22 cellular contexts compared by ENCODE assay signal in genomic region chr3:141352262-141352984, GRCh38. TPM values are rescaled to one million over a fixed set of nuclear protein-coding genes. Genes with fewer than 3 reads are reported as not detected.
DNase-seq lines count a peak whose midpoint lies in the region; ATAC-seq, FAIRE-seq and TF ChIP-seq lines count a peak whose summit lies in the region.
"Had no signal": no experiment of that assay in that cellular context is flagged by ENCODE, and none has a peak within 500 bp of the region (broad histone marks: within the 10 kb centered on the region; RNA-seq: fewer than 3 reads in every experiment).

No MANE protein-coding gene starts in this region.

- no peaks in the 10 kb centered on the region for H3K9me1 ChIP-seq in IMR-90 (ENCODE audit: insufficient read depth, low read length)

- TF ChIP-seq EP300 in H1 (IDR thresholded peaks at IDR 0.05; ENCODE audit: borderline replicate concordance in 1 of 2, low read depth in 2 of 2, low read length in 2 of 2) = no peak

- peak overlapping the region; percentile 44; the same call in 1 of the 2 replicates for H4K5ac ChIP-seq in IMR-90 (ENCODE audit: low read depth, low read length)
- H4K5ac ChIP-seq in H1 (ENCODE audit: insufficient read length, low read depth, low read length) = no peak overlapping the region

- H3K4me3 Mint-ChIP-seq in neural progenitor cell = no peak overlapping the region
- H3K4me3 Mint-ChIP-seq: B cell; CD14-positive monocyte; CD4-positive, alpha-beta T cell; CD8-positive, alpha-beta memory T cell; HFFc6 had no signal

- in situ Hi-C loops in IMR-90 (cut with MboI; ENCODE audit: low sequenced_read_pairs) = no loop called here

- H3K36me3 ChIP-seq in IMR-90 (ENCODE audit: control insufficient read depth, insufficient read depth, low read length) = no peaks in the 10 kb centered on the region
- no peaks in the 10 kb centered on the region for H3K36me3 ChIP-seq in H1 (ENCODE audit: control insufficient read depth in 2 of 4, insufficient read depth in 4 of 4, low read length in 3 of 4)
- no peaks in the 10 kb centered on the region for H3K36me3 ChIP-seq in neural progenitor cell
- H3K36me3 ChIP-seq in small intestine (ENCODE audit: control insufficient read depth in 2 of 2, insufficient read depth in 2 of 2, low read length in 2 of 2) = no peaks in the 10 kb centered on the region
- H3K36me3 ChIP-seq: BLaER1 treated with 17β-estradiol and CSF1 and Interleukin-3, amounts not matched to agents 10 nM and 100 nM; HAP-1 had no signal

- no peak overlapping the region for H3K4me3 ChIP-seq in IMR-90 (ENCODE audit: insufficient read depth, low read depth, low read length)
- H3K4me3 ChIP-seq in H1 (ENCODE audit: extremely low read depth in 1 of 4, insufficient read depth in 2 of 4, low read depth in 3 of 4, low read length in 4 of 4) = no peak overlapping the region
- no peak overlapping the region for H3K4me3 ChIP-seq in neural progenitor cell
- no peak overlapping the region for H3K4me3 ChIP-seq in small intestine (ENCODE audit: low read depth in 1 of 2, low read length in 2 of 2)
- H3K4me3 ChIP-seq: BLaER1 treated with 17β-estradiol and CSF1 and Interleukin-3, amounts not matched to agents 10 nM and 100 nM; HAP-1 had no signal

- peak overlapping the region; percentile 50; the same call in 1 of the 2 replicates for H3K23ac ChIP-seq in IMR-90 (ENCODE audit: low read depth, low read length)
- no peak overlapping the region for H3K23ac ChIP-seq in H1 (ENCODE audit: insufficient read length)

- 83% methylated on average over 2 of the region's 5 CpGs; no CpG with 5 or more reads in 1 of the 2 experiments for WGBS in IMR-90 (ENCODE audit: extremely low coverage in 2 of 2, insufficient read length in 1 of 2), 2 experiments
- 89% methylated on average over 5 of the region's 5 CpGs; no CpG with 5 or more reads in 1 of the 2 experiments for WGBS in H1 (ENCODE audit: extremely low coverage in 1 of 2, insufficient coverage in 1 of 2, insufficient read length in 1 of 2, insufficient replicate concordance in 2 of 2, low coverage in 1 of 2, low lambda C conversion rate in 2 of 2, missing lambda C conversion rate in 1 of 2), 2 experiments
- WGBS in small intestine, 3 donors = 26 to 65% (median 44%) methylated on average over 5 of the region's 5 CpGs

- CTCF ChIA-PET in IMR-90 (lab: Yijun Ruan, JAX) (interaction anchor here (0.9 kb wide), 1 partner anchor 8 kb away, joined by 3 read pairs; no protein-coding TSS in a partner anchor), H1 (lab: Charles Lee; ENCODE audit: partially characterized antibody) (interaction anchor here (0.8 to 5.1 kb wide), 8 partner anchors 9 to 209 kb away, joined by 3 to 42 read pairs (median 5); no protein-coding TSS in a partner anchor), GM10248 (lab: Yijun Ruan, JAX) (interaction anchor here (1.0 to 3.7 kb wide), 12 partner anchors 9 to 108 kb away, joined by 3 to 27 read pairs (median 5); partner anchors contain the start of gene ZBTB38)

- DNase-seq in IMR-90 = peak; percentile 67
- no peak for DNase-seq in H1 (ENCODE audit: low read depth in 1 of 2, low spot score in 2 of 2)
- no peak for DNase-seq in neural progenitor cell (ENCODE audit: low spot score)
- DNase-seq in small intestine = peak; percentile 56
- DNase-seq in GM10248 (ENCODE audit: extremely low spot score) = no peak
- no peak for DNase-seq in Right ventricle myocardium inferior (ENCODE audit: missing footprints)
- no peak for DNase-seq in H54 (ENCODE audit: insufficient read length, low spot score)
- DNase-seq: CD4-positive, alpha-beta T cell; CD8-positive, alpha-beta memory T cell; DMS 273 treated with DMSO at 0.1 percent for 48 hours; DMS79; EL; GDM1; HFFc6 had no signal

- H2BK5ac ChIP-seq in IMR-90 (ENCODE audit: low read depth, low read length, poor library complexity, severe bottlenecking) (peak overlapping the region; percentile 49), H1 (ENCODE audit: low read depth, low read length) (no peak overlapping the region)

- peak overlapping the region; percentile 70 for H2AK5ac ChIP-seq in IMR-90 (ENCODE audit: low read depth, low read length)
- no peak overlapping the region for H2AK5ac ChIP-seq in H1 (ENCODE audit: low read depth, low read length)

- H3K79me2 ChIP-seq in H1 (ENCODE audit: control insufficient read depth in 1 of 2, insufficient read depth in 2 of 2, low read length in 2 of 2) = no peaks in the 10 kb centered on the region
- no peaks in the 10 kb centered on the region for H3K79me2 ChIP-seq in neural progenitor cell (ENCODE audit: low read depth)

- no peaks in the 10 kb centered on the region for H3K27me3 ChIP-seq in IMR-90 (ENCODE audit: control insufficient read depth, insufficient read depth, low read length)
- no peaks in the 10 kb centered on the region for H3K27me3 ChIP-seq in H1 (replicated peaks in 1 of 4; ENCODE audit: control insufficient read depth in 3 of 4, extremely low read depth in 1 of 4, insufficient read depth in 3 of 4, low read length in 3 of 4)
- no peaks in the 10 kb centered on the region for H3K27me3 ChIP-seq in neural progenitor cell
- H3K27me3 ChIP-seq in small intestine (ENCODE audit: control insufficient read depth in 2 of 2, insufficient read depth in 2 of 2, low read length in 2 of 2) = no peaks in the 10 kb centered on the region
- H3K27me3 ChIP-seq: BLaER1 treated with 17β-estradiol and CSF1 and Interleukin-3, amounts not matched to agents 10 nM and 100 nM had no signal

- H3K27me3 Mint-ChIP-seq in neural progenitor cell (ENCODE audit: insufficient read depth, low read depth) = peaks cover 6% of the 10 kb centered on the region

- TF ChIP-seq CTCF in IMR-90 (conservative IDR thresholded peaks at IDR 0.05; ENCODE audit: low read depth, low read length) (no peak), H1 (IDR thresholded peaks at IDR 0.05; ENCODE audit: control extremely low read depth in 1 of 3, insufficient read depth in 1 of 3, low read depth in 1 of 3, low read length in 3 of 3) (no peak), neural progenitor cell (IDR thresholded peaks at IDR 0.05) (no peak), GM10248 (IDR thresholded peaks at IDR 0.05; ENCODE audit: control extremely low read depth, extremely low read depth, low read depth, missing control alignments) (no peak)

- H3K14ac ChIP-seq in IMR-90 (replicated peaks; ENCODE audit: low read depth, low read length) (no peak overlapping the region; the same call in 1 of the 2 replicates), H1 (ENCODE audit: insufficient read length) (no peak overlapping the region)

- no peak overlapping the region for H3K27ac Mint-ChIP-seq in neural progenitor cell
- H3K27ac Mint-ChIP-seq: B cell; CD14-positive monocyte; CD4-positive, alpha-beta T cell; HFFc6 had no signal

- H2BK120ac ChIP-seq in IMR-90 (ENCODE audit: low read depth, low read length) (peak overlapping the region; percentile 42), H1 (replicated peaks; ENCODE audit: low read depth, low read length) (no peak overlapping the region)

- intact Hi-C loops in IMR-90 (cut with micrococcal nuclease) = no loop called here
- intact Hi-C loops in Right ventricle myocardium inferior (cut with DNase I) = no loop called here

- H3K4me2 ChIP-seq in IMR-90 (ENCODE audit: low read depth, low read length) (no peak overlapping the region), H1 (ENCODE audit: insufficient read depth in 1 of 2, low read depth in 2 of 2, low read length in 2 of 2) (no peak overlapping the region), neural progenitor cell (no peak overlapping the region)
- H3K4me2 ChIP-seq: BLaER1 treated with 17β-estradiol and CSF1 and Interleukin-3, amounts not matched to agents 10 nM and 100 nM had no signal

- H3K56ac ChIP-seq in IMR-90 (ENCODE audit: extremely low read depth, insufficient read depth, low read length) (no peak overlapping the region), H1 (replicated peaks; ENCODE audit: insufficient read length, low read depth, low read length) (no peak overlapping the region)

- H3K79me1 ChIP-seq in IMR-90 (ENCODE audit: low read depth in 1 of 2, low read length in 2 of 2) (no peaks in the 10 kb centered on the region), H1 (ENCODE audit: low read depth, low read length) (no peaks in the 10 kb centered on the region)

- no peaks in the 10 kb centered on the region for H3K9me3 Mint-ChIP-seq in neural progenitor cell
- H3K9me3 Mint-ChIP-seq: HFFc6 had no signal

- peak overlapping the region; percentile 55; the same call in 1 of the 2 replicates for H3K18ac ChIP-seq in IMR-90 (ENCODE audit: low read depth, low read length)
- H3K18ac ChIP-seq in H1 (ENCODE audit: extremely low read depth, low read length) = no peak overlapping the region

- H4K20me1 ChIP-seq in IMR-90 (ENCODE audit: insufficient read depth, low read length) (no peaks in the 10 kb centered on the region), H1 (replicated peaks in 1 of 2; ENCODE audit: control insufficient read depth in 1 of 2, insufficient read depth in 2 of 2, low read length in 2 of 2) (no peaks in the 10 kb centered on the region), neural progenitor cell (ENCODE audit: low read depth) (no peaks in the 10 kb centered on the region)
- H4K20me1 ChIP-seq: BLaER1 treated with 17β-estradiol and CSF1 and Interleukin-3, amounts not matched to agents 10 nM and 100 nM had no signal

- POLR2A ChIA-PET in IMR-90 (lab: Charles Lee; ENCODE audit: unreplicated experiment) (no interaction called here), H1 (lab: Charles Lee; ENCODE audit: partially characterized antibody) (no interaction called here), GM10248 (lab: Yijun Ruan, JAX) (no interaction called here)

- no peaks in the 10 kb centered on the region for H3K23me2 ChIP-seq in H1 (ENCODE audit: low read depth, low read length)

- peak; percentile 81 for ATAC-seq in IMR-90 (ENCODE audit: low read depth)
- no peak for ATAC-seq in Right ventricle myocardium inferior
- ATAC-seq in HG03039 (IDR thresholded peaks at IDR 0.05; ENCODE audit: unreplicated experiment) = no peak

- H3K27ac ChIP-seq in IMR-90 (ENCODE audit: insufficient read depth, low read length) (no peak overlapping the region), H1 (ENCODE audit: low read depth, low read length) (no peak overlapping the region), neural progenitor cell (no peak overlapping the region), small intestine (ENCODE audit: low read depth in 1 of 2, low read length in 1 of 2) (peak overlapping the region in 1 of 2 donors; percentile 14)
- H3K27ac ChIP-seq: BLaER1 treated with 17β-estradiol and CSF1 and Interleukin-3, amounts not matched to agents 10 nM and 100 nM had no signal

- no peak overlapping the region for H4K91ac ChIP-seq in IMR-90 (ENCODE audit: insufficient read depth, low read depth, low read length)
- H4K91ac ChIP-seq in H1 (replicated peaks; ENCODE audit: insufficient read length, low read length) = no peak overlapping the region

- FAIRE-seq in H1 (lab: Jason Lieb, UNC) = no peak
- FAIRE-seq in small intestine (lab: Jason Lieb, UNC) = no peak
- FAIRE-seq in H54 (lab: Jason Lieb, UNC) = no peak
- FAIRE-seq: D721Med, GM12891, GM18507 had no signal

- dilution Hi-C loops in IMR-90 (cut with HindIII; ENCODE audit: low sequenced_read_pairs, unreplicated experiment) = no loop called here

- TF ChIP-seq RAD21 in IMR-90 (IDR thresholded peaks at IDR 0.05; ENCODE audit: low read length) (no peak), H1 (IDR thresholded peaks at IDR 0.05 in 1 of 2, conservative IDR thresholded peaks at IDR 0.05 in 1 of 2; ENCODE audit: low read depth in 2 of 2, low read length in 2 of 2) (no peak)

- H2BK20ac ChIP-seq in IMR-90 (ENCODE audit: low read depth, low read length) (peak overlapping the region; percentile 56; the same call in 1 of the 2 replicates), H1 (ENCODE audit: low read length) (no peak overlapping the region)

- peaks cover 23% of the 10 kb centered on the region for H3K4me1 Mint-ChIP-seq in neural progenitor cell
- H3K4me1 Mint-ChIP-seq: B cell; CD14-positive monocyte; CD8-positive, alpha-beta memory T cell had no signal

- no peak overlapping the region for H3K9ac ChIP-seq in IMR-90 (ENCODE audit: low read depth, low read length)
- no peak overlapping the region for H3K9ac ChIP-seq in H1 (replicated peaks in 1 of 4; ENCODE audit: extremely low read depth in 1 of 4, low read depth in 3 of 4, low read length in 3 of 4)
- no peak overlapping the region for H3K9ac ChIP-seq in neural progenitor cell
- H3K9ac ChIP-seq: BLaER1 treated with 17β-estradiol and CSF1 and Interleukin-3, amounts not matched to agents 10 nM and 100 nM had no signal

- H2AFZ ChIP-seq in IMR-90 (replicated peaks; ENCODE audit: low read length, poor library complexity) (no peak overlapping the region), H1 (ENCODE audit: low read length) (peak overlapping the region; percentile 85; the same call in 1 of the 2 replicates), neural progenitor cell (replicated peaks) (peak overlapping the region; percentile 74)

- peaks cover 10% of the 10 kb centered on the region for H3K4me1 ChIP-seq in IMR-90 (ENCODE audit: control insufficient read depth, insufficient read depth, low read length)
- H3K4me1 ChIP-seq in H1 (replicated peaks in 1 of 4; ENCODE audit: control insufficient read depth in 3 of 4, insufficient read depth in 4 of 4, low read length in 3 of 4) = no peaks in the 10 kb centered on the region
- H3K4me1 ChIP-seq in neural progenitor cell = peaks cover 15% of the 10 kb centered on the region
- H3K4me1 ChIP-seq in small intestine (ENCODE audit: control insufficient read depth in 2 of 2, insufficient read depth in 1 of 2, low read depth in 1 of 2, low read length in 1 of 2) = peaks cover 0 to 4% of the 10 kb centered on the region in 2 donors
- H3K4me1 ChIP-seq: BLaER1 treated with 17β-estradiol and CSF1 and Interleukin-3, amounts not matched to agents 10 nM and 100 nM; HAP-1 had no signal

- H3K9me3 ChIP-seq in IMR-90 (ENCODE audit: control insufficient read depth, insufficient read depth, low read length) (no peaks in the 10 kb centered on the region), H1 (ENCODE audit: insufficient read depth in 2 of 2, low read depth in 1 of 2, low read length in 1 of 2) (no peaks in the 10 kb centered on the region), neural progenitor cell (ENCODE audit: low read depth) (no peaks in the 10 kb centered on the region), small intestine (ENCODE audit: control insufficient read depth, low read depth) (no peaks in the 10 kb centered on the region)
- H3K9me3 ChIP-seq: BLaER1 treated with 17β-estradiol and CSF1 and Interleukin-3, amounts not matched to agents 10 nM and 100 nM; HAP-1 had no signal

- H3F3A ChIP-seq in neural progenitor cell (ENCODE audit: low read depth) = peaks cover 5% of the 10 kb centered on the region

- H3K36me3 Mint-ChIP-seq in neural progenitor cell = no peaks in the 10 kb centered on the region
- H3K36me3 Mint-ChIP-seq: CD14-positive monocyte had no signal

- peak overlapping the region; percentile 55; the same call in 1 of the 3 replicates for H2BK15ac ChIP-seq in IMR-90 (ENCODE audit: low read depth, low read length)
- no peak overlapping the region for H2BK15ac ChIP-seq in H1 (ENCODE audit: low read length)

- no peak overlapping the region for H3K4ac ChIP-seq in IMR-90 (ENCODE audit: low read depth, low read length)
- no peak overlapping the region for H3K4ac ChIP-seq in H1 (replicated peaks; ENCODE audit: insufficient read length, low read depth, low read length)

- TF ChIP-seq POLR2A in IMR-90 (IDR thresholded peaks at IDR 0.05; ENCODE audit: low read depth, low read length) (no peak), H1 (IDR thresholded peaks at IDR 0.05; ENCODE audit: control extremely low read depth in 1 of 2, low read depth in 2 of 2, low read length in 2 of 2) (no peak), H54 (IDR thresholded peaks at IDR 0.05; ENCODE audit: low read depth, low read length) (no peak)

- no peak overlapping the region for H2BK12ac ChIP-seq in H1 (ENCODE audit: low read depth, low read length)

- BruUV-seq in IMR-90 (replicated peaks; lab: Mats Ljungman, UMichigan) = no TSS peak

- no peak overlapping the region for H2AK9ac ChIP-seq in IMR-90 (replicated peaks; ENCODE audit: low read depth, low read length, poor library complexity)

- H4K8ac ChIP-seq in IMR-90 (ENCODE audit: low read depth in 2 of 2, low read length in 2 of 2) = peak overlapping the region in 1 of 2 experiments; percentile 26; a peak in 1 of 4 replicates
- no peak overlapping the region; the same call in 1 of the 2 replicates for H4K8ac ChIP-seq in H1 (ENCODE audit: extremely low read depth, insufficient read depth, low read length)

RNA-seq across cellular contexts. Expression of gene ZBTB38, which starts 15.9 kb away (rescaled TPM):
- total RNA-seq in IMR-90 (2012; rRNA removed) (230 and 274 TPM in 2 replicates), neural progenitor cell (ENCODE audit: low replicate concordance) (16.9 and 24.5 TPM in 2 replicates), Right ventricle myocardium inferior (102 TPM)
- polyA plus RNA-seq in IMR-90 (2012; rRNA removed) (44.9 and 45.1 TPM in 2 replicates), H1 (2011; rRNA removed) (3.8 and 4.4 TPM in 2 replicates), small intestine (10 to 100 TPM; 11.9 to 24.9 (median 18.8) TPM)
- polyA plus RNA-seq in IMR-90 (2012; cell fraction: cytosol; rRNA removed) = 15.3 and 16.3 TPM in 2 replicates
- polyA plus RNA-seq in IMR-90 (2012; cell fraction: nucleus; rRNA removed; ENCODE audit: low replicate concordance) = 12.9 and 53.4 TPM in 2 replicates
- total RNA-seq in H1 (2021; fragmentation: NEBNext Ultra II Directional; extraction: Animal tissue kit (Norgen Biotek cat#: 25700)) = 9.8 and 10.5 TPM in 2 replicates
- 3.2 TPM for polyA plus RNA-seq in H1 (2011; cell fraction: cytosol; rRNA removed)
- 6.4 TPM for polyA plus RNA-seq in H1 (2011; cell fraction: nucleus; rRNA removed)
- polyA plus RNA-seq in H1 (2012, experiment 1 of 2) = 3.5 to 5.7 TPM (median 4.0 TPM) in 4 replicates
- 0.17 TPM for polyA plus RNA-seq in H1 (2012, experiment 2 of 2)
- 7.7 TPM for polyA plus RNA-seq in H1 (2013, experiment 1 of 2)
- polyA plus RNA-seq in H1 (2013, experiment 2 of 2) = 7.0 TPM
- 14.2 and 20.9 TPM in 2 replicates for polyA minus RNA-seq in H1 (2011; rRNA and poly(A)+ RNA removed)
- 9.7 TPM for polyA minus RNA-seq in H1 (2011; cell fraction: cytosol; rRNA and poly(A)+ RNA removed)
- polyA minus RNA-seq in H1 (2011; cell fraction: nucleus; rRNA and poly(A)+ RNA removed) = 25.4 TPM

Comparison
In these comparisons a context has a peak if more than half of its experiments do, and no peak if none do; other contexts are left out.
1. DNase-seq: peak in IMR-90 (single experiment) and small intestine (single experiment); none in H1 (0 of 2), neural progenitor cell (single experiment), GM10248 (single experiment), Right ventricle myocardium inferior (single experiment) and H54 (single experiment).